Comparison of ENCODE assay signal across 14 cellular contexts in the genomic region with DNA sequence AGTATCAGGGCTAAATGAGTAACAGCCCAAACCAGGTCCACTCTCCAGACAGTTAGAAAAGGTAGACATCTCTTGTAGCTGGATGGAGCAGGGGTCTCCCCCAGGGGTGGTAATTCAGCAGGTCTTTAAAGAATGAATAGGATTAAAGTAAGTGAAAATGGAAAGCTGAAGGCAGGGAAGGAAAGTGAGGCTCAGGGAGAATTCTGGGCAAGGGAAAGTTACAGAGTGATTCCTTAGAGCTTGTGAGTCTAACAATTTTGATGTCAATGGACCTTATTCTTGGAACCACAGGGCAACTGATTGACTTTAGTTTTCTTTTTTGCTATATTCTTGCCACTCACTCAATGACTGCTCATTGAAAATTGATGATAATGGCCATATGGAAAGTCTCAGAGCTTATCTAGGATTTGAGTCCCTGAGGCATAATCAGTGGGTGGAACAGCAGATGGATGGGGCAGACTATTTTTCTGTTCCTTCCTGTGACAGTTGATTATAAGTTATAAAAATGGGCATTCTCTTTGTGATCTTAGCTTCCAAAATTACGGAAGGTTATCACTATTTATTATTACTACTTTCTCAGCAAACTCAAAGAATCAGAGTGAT.
A peak's percentile ranks its signal among the peaks of the same experiment; 100 is the strongest.
DNase-seq lines count a peak whose midpoint lies in the region; ATAC-seq and TF ChIP-seq lines count a peak whose summit lies in the region.
"Had no signal": no experiment of that assay in that cellular context is flagged by ENCODE, and none has a peak within 500 bp of the region (broad histone marks: within the 10 kb centered on the region; RNA-seq: fewer than 3 reads in every experiment).

No MANE protein-coding gene starts in this region.

- in situ Hi-C loops in KBM-7 (cut with MboI; ENCODE audit: low pct_unique_long_range_greater_than_20kb, low sequenced_read_pairs), result no loop called here

- ATAC-seq in T-helper 17 cell (no peak), naive B cell (ENCODE audit: low read depth in 2 of 2) (no peak), HG03108 (IDR thresholded peaks at IDR 0.05; ENCODE audit: unreplicated experiment) (no peak), GM18867 (IDR thresholded peaks at IDR 0.05; ENCODE audit: unreplicated experiment) (no peak)
- no peak for ATAC-seq in activated CD4-positive, CD25-positive, alpha-beta regulatory T cell treated with anti-CD3 and anti-CD28 coated beads, Interleukin-2, amount 50 U/mL, for 24 hours
- ATAC-seq: Right ventricle myocardium inferior, upper lobe of right lung had no signal

- H3K9me3 Mint-ChIP-seq in naive B cell, result peaks cover 0 to 4% (median 0%) of the 10 kb centered on the region in 7 donors
- H3K9me3 Mint-ChIP-seq: activated naive CD8-positive, alpha-beta T cell treated with anti-CD3 and anti-CD28 coated beads, Interleukin-2, amount 10 ng/mL, durations not matched to agents 7 days and 5 days had no signal

- no peaks in the 10 kb centered on the region for H3K27me3 Mint-ChIP-seq in T-helper 17 cell
- no peaks in the 10 kb centered on the region for H3K27me3 Mint-ChIP-seq in naive B cell
- H3K27me3 Mint-ChIP-seq: activated naive CD8-positive, alpha-beta T cell treated with anti-CD3 and anti-CD28 coated beads, Interleukin-2, amount 10 ng/mL, durations not matched to agents 7 days and 5 days had no signal

- DNase-seq in BE2C, result peak; percentile 39
- DNase-seq in T-helper 17 cell, result no peak
- no peak for DNase-seq in naive B cell
- no peak for DNase-seq in KBM-7
- DNase-seq: activated naive CD8-positive, alpha-beta T cell treated with anti-CD3 and anti-CD28 coated beads, Interleukin-2, amount 10 ng/mL, durations not matched to agents 7 days and 5 days; caudate nucleus; GM23248; NCI-H187 treated with DMSO at 0.1 percent for 48 hours; upper lobe of right lung had no signal

- H3K36me3 Mint-ChIP-seq in T-helper 17 cell (ENCODE audit: low read depth) (no peaks in the 10 kb centered on the region), naive B cell (peaks cover 5 to 9% of the 10 kb centered on the region in 2 donors)

- TF ChIP-seq CTCF in BE2C (IDR thresholded peaks at IDR 0.05; ENCODE audit: low read depth, low read length), result no peak

- H3K4me1 ChIP-seq in BE2C, result peaks cover 56% of the 10 kb centered on the region

- H3K4me3 ChIP-seq in BE2C (ENCODE audit: low read depth, low read length) (peak overlapping the region; percentile 23), GM08714 (ENCODE audit: low read length) (peak overlapping the region; percentile 5; the same call in 1 of the 2 replicates)
- H3K4me3 ChIP-seq: GM23248, upper lobe of right lung had no signal

- H3K4me1 Mint-ChIP-seq in T-helper 17 cell, result peaks cover 57% of the 10 kb centered on the region
- H3K4me1 Mint-ChIP-seq in naive B cell, result peaks cover 62 to 88% (median 78%) of the 10 kb centered on the region in 3 donors

- H3K36me3 ChIP-seq in BE2C, result no peaks in the 10 kb centered on the region
- H3K36me3 ChIP-seq: upper lobe of right lung had no signal

- H3K9me3 ChIP-seq in BE2C (no peaks in the 10 kb centered on the region), T-helper 17 cell (ENCODE audit: control insufficient read depth, low read length, poor library complexity, severe bottlenecking) (no peaks in the 10 kb centered on the region)
- H3K9me3 ChIP-seq: upper lobe of right lung had no signal

- no peaks in the 10 kb centered on the region for H3K27me3 ChIP-seq in BE2C
- H3K27me3 ChIP-seq: upper lobe of right lung had no signal

- H3K4me3 Mint-ChIP-seq in T-helper 17 cell, result no peak overlapping the region
- H3K4me3 Mint-ChIP-seq in naive B cell, result peak overlapping the region in 4 of 8 donors; percentile 45 to 62 (median 48)
- H3K4me3 Mint-ChIP-seq: activated naive CD8-positive, alpha-beta T cell treated with anti-CD3 and anti-CD28 coated beads, Interleukin-2, amount 10 ng/mL, durations not matched to agents 7 days and 5 days had no signal

- H3K27ac Mint-ChIP-seq in T-helper 17 cell (peak overlapping the region; percentile 86), naive B cell (peak overlapping the region in 5 of 6 donors; percentile 59 to 87 (median 86))
- H3K27ac Mint-ChIP-seq: activated naive CD8-positive, alpha-beta T cell treated with anti-CD3 and anti-CD28 coated beads, Interleukin-2, amount 10 ng/mL, durations not matched to agents 7 days and 5 days had no signal
